8 cellular contexts compared by ENCODE assay signal in the genomic region with DNA sequence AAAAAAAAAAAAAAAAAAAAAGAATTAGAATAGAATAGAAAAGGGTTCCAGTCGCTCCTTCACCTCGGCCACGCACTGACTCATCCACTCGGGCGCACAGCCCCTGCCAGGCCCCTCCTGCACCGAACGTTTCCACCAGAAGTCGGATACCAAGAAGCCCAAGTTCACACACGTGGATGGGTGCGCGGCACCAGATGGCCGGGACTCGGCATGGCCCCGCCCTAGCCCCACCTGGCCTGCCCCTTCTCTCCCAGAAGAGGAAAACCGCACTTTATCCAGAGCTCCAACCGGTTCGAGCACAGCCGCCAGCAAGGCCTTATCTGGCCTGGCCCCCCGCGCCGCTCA. TPM values are rescaled to one million over a fixed set of nuclear protein-coding genes. Genes with fewer than 3 reads are reported as not detected.
A peak's percentile ranks its signal among the peaks of the same experiment; 100 is the strongest.
DNase-seq lines count a peak whose midpoint lies in the region; ATAC-seq and TF ChIP-seq lines count a peak whose summit lies in the region.

No MANE protein-coding gene starts in this region.

- H3K9ac ChIP-seq in OCI-LY3 (ENCODE audit: low read length) (peak overlapping the region; percentile 50; the same call in 1 of the 2 replicates), Karpas-422 (ENCODE audit: low read length) (no peak overlapping the region)

- peak; percentile 75 for DNase-seq in Daoy (ENCODE audit: low read depth)
- DNase-seq in coronary artery (ENCODE audit: low spot score): no peak
- DNase-seq in progenitor cell of endocrine pancreas (ENCODE audit: low spot score, unreplicated experiment): no peak
- DNase-seq in AG08396 (ENCODE audit: low spot score): no peak
- DNase-seq in Karpas-422: no peak
- DNase-seq in hypothalamus (lab: John Stamatoyannopoulos, UW): no peak

- H4K20me1 ChIP-seq in OCI-LY3 (ENCODE audit: insufficient read depth, low read length) (no peaks in the 10 kb centered on the region), Karpas-422 (ENCODE audit: insufficient read depth, low read depth, low read length) (no peaks in the 10 kb centered on the region; the same call in 1 of the 2 replicates)

- peak overlapping the region; percentile 70 for H3K4me2 ChIP-seq in OCI-LY3 (ENCODE audit: low read length)
- no peak overlapping the region for H3K4me2 ChIP-seq in Karpas-422 (ENCODE audit: low read depth, low read length, poor library complexity, severe bottlenecking)

- no peaks in the 10 kb centered on the region for H3K9me3 ChIP-seq in OCI-LY3 (ENCODE audit: insufficient read depth, low read length)
- no peaks in the 10 kb centered on the region for H3K9me3 ChIP-seq in Karpas-422 (ENCODE audit: low read length)

- H3K27ac ChIP-seq in OCI-LY3 (ENCODE audit: low read length) (no peak overlapping the region), coronary artery (no peak overlapping the region), Karpas-422 (ENCODE audit: low read length) (no peak overlapping the region)

- peaks cover 9% of the 10 kb centered on the region for H3K4me1 Mint-ChIP-seq in progenitor cell of endocrine pancreas (ENCODE audit: low read depth)

- H3K9me2 ChIP-seq in Karpas-422 (replicated peaks; ENCODE audit: insufficient read depth, low read length): no peaks in the 10 kb centered on the region

- H3K36me3 ChIP-seq in OCI-LY3 (replicated peaks; ENCODE audit: low read depth, low read length): no peaks in the 10 kb centered on the region
- H3K36me3 ChIP-seq in Karpas-422 (ENCODE audit: insufficient read depth, low read length): no peaks in the 10 kb centered on the region

- H3K27ac Mint-ChIP-seq in progenitor cell of endocrine pancreas: no peak overlapping the region

- H2AFZ ChIP-seq in OCI-LY3 (ENCODE audit: low read depth, low read length): peak overlapping the region; percentile 33; the same call in 1 of the 2 replicates
- no peak overlapping the region for H2AFZ ChIP-seq in Karpas-422 (ENCODE audit: low read length)

- H3K36me3 Mint-ChIP-seq in progenitor cell of endocrine pancreas (ENCODE audit: insufficient read depth): peaks cover 12% of the 10 kb centered on the region

- H3K27me3 ChIP-seq in OCI-LY3 (ENCODE audit: low read depth, low read length): no peaks in the 10 kb centered on the region
- H3K27me3 ChIP-seq in Karpas-422 (ENCODE audit: low read length): no peaks in the 10 kb centered on the region

- peak overlapping the region; percentile 75 for H3K4me3 ChIP-seq in OCI-LY3 (ENCODE audit: low read length)
- H3K4me3 ChIP-seq in coronary artery: peak overlapping the region; percentile 61
- no peak overlapping the region for H3K4me3 ChIP-seq in Karpas-422 (ENCODE audit: low read length)

- H3K4me3 Mint-ChIP-seq in progenitor cell of endocrine pancreas (ENCODE audit: low read depth): peak overlapping the region; percentile 29

- no peak for TF ChIP-seq CTCF in OCI-LY3 (IDR thresholded peaks at IDR 0.05; ENCODE audit: low read depth, low read length)
- TF ChIP-seq CTCF in coronary artery (IDR thresholded peaks at IDR 0.05): no peak
- no peak for TF ChIP-seq CTCF in progenitor cell of endocrine pancreas (IDR thresholded peaks at IDR 0.05; ENCODE audit: unreplicated experiment)

- peaks cover 33% of the 10 kb centered on the region for H3K27me3 Mint-ChIP-seq in progenitor cell of endocrine pancreas

- H3K4me1 ChIP-seq in OCI-LY3 (ENCODE audit: low read length) (peaks cover 21% of the 10 kb centered on the region), Karpas-422 (ENCODE audit: low read length) (no peaks in the 10 kb centered on the region)

- peaks cover 2% of the 10 kb centered on the region for H3K9me3 Mint-ChIP-seq in progenitor cell of endocrine pancreas (ENCODE audit: low read depth)

- no peaks in the 10 kb centered on the region for H3K79me2 ChIP-seq in OCI-LY3 (ENCODE audit: low read length)
- H3K79me2 ChIP-seq in Karpas-422 (ENCODE audit: low read length): no peaks in the 10 kb centered on the region

- ATAC-seq in GM21717 (IDR thresholded peaks at IDR 0.05; ENCODE audit: unreplicated experiment): no peak

RNA-seq across cellular contexts. Expression of a gene that starts 5.9 kb away (rescaled TPM):
- not detected in 2 replicates for total RNA-seq in Daoy (2014; rRNA removed; shearing (Covaris generic))
- total RNA-seq in progenitor cell of endocrine pancreas: 37.4 and 40.4 TPM in 2 replicates
- not detected in 2 replicates for total RNA-seq in Karpas-422 (2014; rRNA removed; shearing (Covaris generic); ENCODE audit: low replicate concordance)

RNA-seq across cellular contexts. Expression of a gene that starts 20.0 kb away (rescaled TPM):
- total RNA-seq in Daoy (2014; rRNA removed; shearing (Covaris generic)): 8.5 and 11.8 TPM in 2 replicates
- 3.6 and 3.9 TPM in 2 replicates for total RNA-seq in progenitor cell of endocrine pancreas
- total RNA-seq in Karpas-422 (2014; rRNA removed; shearing (Covaris generic); ENCODE audit: low replicate concordance): not detected in 2 replicates

RNA-seq across cellular contexts. Expression of a gene that starts 35.4 kb away (rescaled TPM):
- total RNA-seq in Daoy (2014; rRNA removed; shearing (Covaris generic)): 8.4 and 8.8 TPM in 2 replicates
- 50.7 and 53.5 TPM in 2 replicates for total RNA-seq in progenitor cell of endocrine pancreas
- total RNA-seq in Karpas-422 (2014; rRNA removed; shearing (Covaris generic); ENCODE audit: low replicate concordance): 10.4 and 14.4 TPM in 2 replicates

RNA-seq across cellular contexts. Expression of a gene that starts 38.3 kb away (rescaled TPM):
- total RNA-seq in Daoy (2014; rRNA removed; shearing (Covaris generic)): 9.3 and 11.7 TPM in 2 replicates
- total RNA-seq in progenitor cell of endocrine pancreas: 15.2 and 16.2 TPM in 2 replicates
- 6.0 and 8.9 TPM in 2 replicates for total RNA-seq in Karpas-422 (2014; rRNA removed; shearing (Covaris generic); ENCODE audit: low replicate concordance)

RNA-seq across cellular contexts. Expression of a gene that starts 46.3 kb away (rescaled TPM):
- total RNA-seq in Daoy (2014; rRNA removed; shearing (Covaris generic)): 7.1 TPM in 1 of 2 replicates, not detected in the other
- 0.67 and 1.1 TPM in 2 replicates for total RNA-seq in progenitor cell of endocrine pancreas
- total RNA-seq in Karpas-422 (2014; rRNA removed; shearing (Covaris generic); ENCODE audit: low replicate concordance): not detected in 2 replicates

Comparison
In these comparisons a context has a peak if more than half of its experiments do, and no peak if none do; other contexts are left out.
1. RNA of a gene that starts 5.9 kb away (total RNA-seq): 37.4 to 40.4 TPM in progenitor cell of endocrine pancreas; not detected in Daoy and not detected in Karpas-422; every median in the first group is over 10 times any median in the second.